Comparison of ENCODE assay signal across 19 cellular contexts in genomic region chr1:153801786-153802697, GRCh38. TPM values are rescaled to one million over a fixed set of nuclear protein-coding genes. Genes with fewer than 3 reads are reported as not detected.
DNase-seq lines count a peak whose midpoint lies in the region; ATAC-seq and TF ChIP-seq lines count a peak whose summit lies in the region.
"Had no signal": no experiment of that assay in that cellular context is flagged by ENCODE, and none has a peak within 500 bp of the region (broad histone marks: within the 10 kb centered on the region; RNA-seq: fewer than 3 reads in every experiment).

No MANE protein-coding gene starts in this region.

- peaks cover 17% of the 10 kb centered on the region for H3K36me3 ChIP-seq in endodermal cell (ENCODE audit: control insufficient read depth, insufficient read depth, low read length)
- peaks cover 2% of the 10 kb centered on the region for H3K36me3 ChIP-seq in upper lobe of right lung
- H3K36me3 ChIP-seq: adrenal gland had no signal

- H3K36me3 Mint-ChIP-seq in activated naive CD4-positive, alpha-beta T cell treated with anti-CD3 and anti-CD28 coated beads, Interleukin-2, amount 50 U/mL, for 72 hours: peaks cover 0 to 19% of the 10 kb centered on the region in 2 donors
- H3K36me3 Mint-ChIP-seq in activated naive CD4-positive, alpha-beta T cell treated with anti-CD3 and anti-CD28 coated beads for 36 hours (ENCODE audit: low read depth): no peaks in the 10 kb centered on the region
- no peaks in the 10 kb centered on the region; the same call in 1 of the 2 replicates for H3K36me3 Mint-ChIP-seq in WTC11
- peaks cover 17% of the 10 kb centered on the region for H3K36me3 Mint-ChIP-seq in endodermal cell (ENCODE audit: low read depth)

- CTCF ChIA-PET in activated naive CD4-positive, alpha-beta T cell treated with anti-CD3 and anti-CD28 coated beads for 36 hours (lab: Charles Lee): interaction anchor here (1.1 kb wide), 1 partner anchor 184 kb away, joined by 4 read pairs; the partner anchor contains the start of gene RAB13
- CTCF ChIA-PET in WTC11 (lab: Charles Lee): interaction anchor here (0.9 kb wide), 1 partner anchor 269 kb away, joined by 3 read pairs; no protein-coding TSS in a partner anchor

- H3K4me1 Mint-ChIP-seq in activated naive CD4-positive, alpha-beta T cell treated with anti-CD3 and anti-CD28 coated beads for 36 hours (ENCODE audit: low read depth): peaks cover 28% of the 10 kb centered on the region
- H3K4me1 Mint-ChIP-seq in WTC11 (peaks cover 17% of the 10 kb centered on the region), endodermal cell (no peaks in the 10 kb centered on the region)

- no peak overlapping the region for H3K4me3 Mint-ChIP-seq in activated naive CD4-positive, alpha-beta T cell treated with anti-CD3 and anti-CD28 coated beads for 36 hours
- no peak overlapping the region for H3K4me3 Mint-ChIP-seq in WTC11
- H3K4me3 Mint-ChIP-seq in endodermal cell: no peak overlapping the region
- H3K4me3 Mint-ChIP-seq: T-helper 1 cell treated with Interleukin-12 subunit alpha and Interleukin-12 subunit beta and Interleukin-4 antibody, amounts not matched to agents 30 μg/mL and 1 μg/mL, for 36 hours had no signal

- no peaks in the 10 kb centered on the region for H3K27me3 Mint-ChIP-seq in activated naive CD4-positive, alpha-beta T cell treated with anti-CD3 and anti-CD28 coated beads for 36 hours (ENCODE audit: low read depth)
- H3K27me3 Mint-ChIP-seq in WTC11 (ENCODE audit: low read depth): no peaks in the 10 kb centered on the region; the same call in 1 of the 2 replicates
- H3K27me3 Mint-ChIP-seq in endodermal cell (ENCODE audit: insufficient read depth): no peaks in the 10 kb centered on the region
- H3K27me3 Mint-ChIP-seq: stimulated activated naive CD8-positive, alpha-beta T cell treated with anti-CD3 and anti-CD28 coated beads, Interleukin-15, amount 100 ng/mL, for 72 hours had no signal

- H3K9me3 Mint-ChIP-seq in activated naive CD4-positive, alpha-beta T cell treated with anti-CD3 and anti-CD28 coated beads, Interleukin-2, amount 50 U/mL, for 72 hours: no peaks in the 10 kb centered on the region
- no peaks in the 10 kb centered on the region for H3K9me3 Mint-ChIP-seq in activated naive CD4-positive, alpha-beta T cell treated with anti-CD3 and anti-CD28 coated beads for 36 hours
- no peaks in the 10 kb centered on the region for H3K9me3 Mint-ChIP-seq in WTC11
- no peaks in the 10 kb centered on the region for H3K9me3 Mint-ChIP-seq in endodermal cell
- H3K9me3 Mint-ChIP-seq: T-helper 1 cell treated with Interleukin-12 subunit alpha and Interleukin-12 subunit beta and Interleukin-4 antibody, amounts not matched to agents 30 μg/mL and 1 μg/mL, for 36 hours had no signal

- intact Hi-C loops in activated naive CD4-positive, alpha-beta T cell treated with anti-CD3 and anti-CD28 coated beads for 36 hours (cut with micrococcal nuclease): no loop called here
- intact Hi-C loops in upper lobe of right lung (cut with DNase I): no loop called here

- no peak for DNase-seq in activated naive CD4-positive, alpha-beta T cell treated with anti-CD3 and anti-CD28 coated beads, Interleukin-2, amount 50 U/mL, for 72 hours (ENCODE audit: low spot score in 2 of 2)
- DNase-seq in activated naive CD4-positive, alpha-beta T cell treated with anti-CD3 and anti-CD28 coated beads for 36 hours: no peak
- DNase-seq in WTC11 (ENCODE audit: low spot score) (no peak), endodermal cell (no peak), upper lobe of right lung (peak; percentile 42), SIG-M5 treated with dmso at 0.1 percent for 504 hours (lab: John Stamatoyannopoulos, UW; ENCODE audit: unreplicated experiment) (no peak)
- no peak for DNase-seq in effector CD8-positive, alpha-beta T cell (lab: John Stamatoyannopoulos, UW)
- DNase-seq: activated CD8-positive, alpha-beta memory T cell treated with anti-CD3 and anti-CD28 coated beads, Interleukin-2, amount 50 U/mL, for 4 hours; foreskin fibroblast; midbrain; NCI-H1694 treated with DMSO at 0.1 percent for 48 hours; occipital lobe; stimulated activated naive CD8-positive, alpha-beta T cell treated with anti-CD3 and anti-CD28 coated beads, Interleukin-15, amount 100 ng/mL, for 72 hours had no signal

- H3K27ac ChIP-seq in endodermal cell (ENCODE audit: low read depth, low read length) (peak overlapping the region; percentile 17), upper lobe of right lung (no peak overlapping the region)
- H3K27ac ChIP-seq: adrenal gland, right atrium auricular region, vagina had no signal

- WGBS in endodermal cell (ENCODE audit: insufficient coverage in 1 of 2, insufficient read length in 1 of 2), 2 experiments: 92 to 100% methylated on average over 3 to 7 of the region's 7 CpGs

- peak overlapping the region; percentile 74 to 83 for H3K27ac Mint-ChIP-seq in activated naive CD4-positive, alpha-beta T cell treated with anti-CD3 and anti-CD28 coated beads, Interleukin-2, amount 50 U/mL, for 72 hours
- no peak overlapping the region for H3K27ac Mint-ChIP-seq in activated naive CD4-positive, alpha-beta T cell treated with anti-CD3 and anti-CD28 coated beads for 36 hours
- peak overlapping the region; percentile 63 for H3K27ac Mint-ChIP-seq in WTC11
- H3K27ac Mint-ChIP-seq in endodermal cell: peak overlapping the region; percentile 39
- H3K27ac Mint-ChIP-seq: T-helper 1 cell treated with Interleukin-12 subunit alpha and Interleukin-12 subunit beta and Interleukin-4 antibody, amounts not matched to agents 30 μg/mL and 1 μg/mL, for 36 hours had no signal

- no peak for ATAC-seq in activated naive CD4-positive, alpha-beta T cell treated with anti-CD3 and anti-CD28 coated beads, Interleukin-2, amount 50 U/mL, for 72 hours
- ATAC-seq in WTC11 (no peak), upper lobe of right lung (no peak), GM19351 (IDR thresholded peaks at IDR 0.05; ENCODE audit: unreplicated experiment) (no peak)
- ATAC-seq: Right ventricle myocardium inferior; stimulated activated naive CD8-positive, alpha-beta T cell treated with anti-CD3 and anti-CD28 coated beads, Interleukin-15, amount 100 ng/mL, for 72 hours had no signal

- H3K9ac ChIP-seq in endodermal cell (ENCODE audit: extremely low read depth, low read length, poor library complexity, severe bottlenecking): no peak overlapping the region

- H3K4me1 ChIP-seq in endodermal cell (ENCODE audit: control insufficient read depth, insufficient read depth, low read length) (no peaks in the 10 kb centered on the region), upper lobe of right lung (peaks cover 19% of the 10 kb centered on the region)
- H3K4me1 ChIP-seq: vagina had no signal

- H3K4me3 ChIP-seq in endodermal cell (ENCODE audit: low read length): no peak overlapping the region
- no peak overlapping the region for H3K4me3 ChIP-seq in upper lobe of right lung
- H3K4me3 ChIP-seq: adrenal gland, right atrium auricular region, vagina had no signal

- H3K27me3 ChIP-seq in endodermal cell (ENCODE audit: control insufficient read depth, insufficient read depth, low read length, poor library complexity, severe bottlenecking): no peaks in the 10 kb centered on the region
- no peaks in the 10 kb centered on the region for H3K27me3 ChIP-seq in upper lobe of right lung
- H3K27me3 ChIP-seq: adrenal gland, right atrium auricular region, vagina had no signal

- no peaks in the 10 kb centered on the region for H3K9me3 ChIP-seq in endodermal cell (ENCODE audit: control insufficient read depth, low read length)
- no peaks in the 10 kb centered on the region for H3K9me3 ChIP-seq in upper lobe of right lung
- H3K9me3 ChIP-seq: adrenal gland, right atrium auricular region, vagina had no signal

- POLR2A ChIA-PET in WTC11 (lab: Charles Lee): no interaction called here

- TF ChIP-seq CTCF in WTC11 (IDR thresholded peaks at IDR 0.05) (no peak), endodermal cell (conservative IDR thresholded peaks at IDR 0.05) (no peak), upper lobe of right lung (IDR thresholded peaks at IDR 0.05) (no peak)

TF ChIP-seq in WTC11, 78 proteins besides CTCF, POLR2A, EP300 and RAD21 (continues in another document):
- TF ChIP-seq ZNF281 (CRISPR knock-in tag; IDR thresholded peaks at IDR 0.05): no peak
- TF ChIP-seq ZMAT4 (CRISPR knock-in tag; IDR thresholded peaks at IDR 0.05): no peak
- no peak for TF ChIP-seq ZNF121 (CRISPR knock-in tag; IDR thresholded peaks at IDR 0.05)
- TF ChIP-seq CBFB (CRISPR knock-in tag; IDR thresholded peaks at IDR 0.05; ENCODE audit: low read depth): no peak
- no peak for TF ChIP-seq HMGA2 (CRISPR knock-in tag; IDR thresholded peaks at IDR 0.05)
- TF ChIP-seq SMAD3 (CRISPR knock-in tag; IDR thresholded peaks at IDR 0.05; ENCODE audit: borderline replicate concordance): no peak

RNA-seq across cellular contexts. Expression of gene SLC27A3, which starts 26.8 kb away (rescaled TPM):
- total RNA-seq in activated naive CD4-positive, alpha-beta T cell treated with anti-CD3 and anti-CD28 coated beads, Interleukin-2, amount 50 U/mL, for 72 hours: 1 to 10 TPM; 7.0 to 8.3 TPM
- total RNA-seq in activated naive CD4-positive, alpha-beta T cell treated with anti-CD3 and anti-CD28 coated beads for 36 hours: 1 to 10 TPM; 2.7 to 4.3 TPM
- total RNA-seq in WTC11 (2021) (36.3 to 38.9 TPM (median 36.9 TPM) in 3 replicates), endodermal cell (10 to 100 TPM; 60.6 to 64.5 TPM), upper lobe of right lung (105 TPM)
- 18.9 TPM for polyA plus RNA-seq in endodermal cell (2013, experiment 1 of 2)
- 18.1 TPM for polyA plus RNA-seq in endodermal cell (2013, experiment 2 of 2)
